In genomic region chr6:24666097-24666615, GRCh38 we compare ENCODE assay signal across 8 cellular contexts. TPM values are rescaled to one million over a fixed set of nuclear protein-coding genes. Genes with fewer than 3 reads are reported as not detected.
A peak's percentile ranks its signal among the peaks of the same experiment; 100 is the strongest.
DNase-seq lines count a peak whose midpoint lies in the region; ATAC-seq and TF ChIP-seq lines count a peak whose summit lies in the region.

No MANE protein-coding gene starts in this region.

- in situ Hi-C loops in transverse colon (cut with MboI; ENCODE audit: low pct_ligation_motif_present in 1 of 4, low pct_unique_long_range_greater_than_20kb in 1 of 4, low sequenced_read_pairs in 3 of 4), result no loop called here

- peak; percentile 39 for ATAC-seq in GM21515 (IDR thresholded peaks at IDR 0.05; ENCODE audit: unreplicated experiment)
- peak; percentile 31 for ATAC-seq in naive thymus-derived CD4-positive, alpha-beta T cell

- peak overlapping the region; percentile 92 for H3K9ac ChIP-seq in HUES48 (ENCODE audit: low read depth, low read length)

- WGBS in esophagus squamous epithelium, 2 donors, result 0% methylated on average over 14 to 21 of the region's 26 CpGs
- 0% methylated on average over 4 to 26 of the region's 26 CpGs for WGBS in transverse colon (ENCODE audit: low coverage in 1 of 2), 2 donors

- peak overlapping the region; percentile 95 for H3K4me3 Mint-ChIP-seq in activated CD4-positive, alpha-beta memory T cell treated with anti-CD3 and anti-CD28 coated beads for 36 hours
- H3K4me3 Mint-ChIP-seq in naive thymus-derived CD4-positive, alpha-beta T cell, result peak overlapping the region; percentile 93 to 100 (median 98)

- H3K4me1 ChIP-seq in HUES48 (ENCODE audit: control insufficient read depth, insufficient read depth, low read length) (peaks cover 10% of the 10 kb centered on the region; the same call in 1 of the 2 replicates), esophagus squamous epithelium (peaks cover 4 to 47% (median 19%) of the 10 kb centered on the region in 3 donors), transverse colon (peaks cover 7 to 57% (median 37%) of the 10 kb centered on the region in 4 donors)
- H3K4me1 ChIP-seq in naive thymus-derived CD4-positive, alpha-beta T cell (ENCODE audit: control insufficient read depth in 2 of 2, insufficient read depth in 2 of 2, low read length in 2 of 2), result peaks cover 19 to 27% of the 10 kb centered on the region in 2 donors

- TF ChIP-seq CTCF in esophagus squamous epithelium (IDR thresholded peaks at IDR 0.05), result no peak
- TF ChIP-seq CTCF in transverse colon (IDR thresholded peaks at IDR 0.05), result no peak

- H3K27ac ChIP-seq in HUES48 (ENCODE audit: low read depth, low read length), result peak overlapping the region; percentile 88
- peak overlapping the region; percentile 87 to 94 (median 91) for H3K27ac ChIP-seq in esophagus squamous epithelium
- peak overlapping the region; percentile 88 for H3K27ac ChIP-seq in naive thymus-derived CD4-positive, alpha-beta T cell (ENCODE audit: low read depth, low read length)
- peak overlapping the region; percentile 92 to 97 (median 94) for H3K27ac ChIP-seq in transverse colon

- peaks cover 58% of the 10 kb centered on the region for H3K4me1 Mint-ChIP-seq in activated CD4-positive, alpha-beta memory T cell treated with anti-CD3 and anti-CD28 coated beads for 36 hours (ENCODE audit: low read depth)
- H3K4me1 Mint-ChIP-seq in naive thymus-derived CD4-positive, alpha-beta T cell, result peaks cover 32 to 77% (median 74%) of the 10 kb centered on the region in 7 donors

- intact Hi-C loops in activated CD4-positive, alpha-beta memory T cell treated with anti-CD3 and anti-CD28 coated beads for 36 hours (cut with micrococcal nuclease), result loop anchor here (1.0 to 10.0 kb wide), 6 partner anchors 20 to 171 kb away; partner anchors contain the start of genes ALDH5A1, GMNN and KIAA0319
- intact Hi-C loops in esophagus squamous epithelium (cut with DNase I) (no loop called here), transverse colon (cut with DNase I; ENCODE audit: low total_unique reads) (no loop called here)
- intact Hi-C loops in naive thymus-derived CD4-positive, alpha-beta T cell (cut with micrococcal nuclease), result loop anchor here (1.0 to 5.0 kb wide), 8 partner anchors 11 to 1296 kb away; partner anchors contain the start of genes KIAA0319 (in 2 of the 2), ALDH5A1 (in 1 of the 2), GMNN (in 1 of the 2) and TRIM38 (in 1 of the 2)

- peaks cover 16% of the 10 kb centered on the region for H3K9me3 ChIP-seq in HUES48 (ENCODE audit: control insufficient read depth, insufficient read depth, low read length)
- H3K9me3 ChIP-seq in esophagus squamous epithelium, result no peaks in the 10 kb centered on the region
- no peaks in the 10 kb centered on the region for H3K9me3 ChIP-seq in naive thymus-derived CD4-positive, alpha-beta T cell (ENCODE audit: control insufficient read depth in 2 of 3, low read length in 3 of 3)
- H3K9me3 ChIP-seq in transverse colon, result peaks cover 5 to 8% of the 10 kb centered on the region in 2 donors

- CTCF ChIA-PET in activated CD4-positive, alpha-beta memory T cell treated with anti-CD3 and anti-CD28 coated beads for 36 hours (lab: Charles Lee), result interaction anchor here (1.0 to 2.9 kb wide), 7 partner anchors 20 to 306 kb away, joined by 3 to 17 read pairs (median 4); partner anchors contain the start of gene KIAA0319
- CTCF ChIA-PET in naive thymus-derived CD4-positive, alpha-beta T cell (lab: Charles Lee), result interaction anchor here (1.3 to 2.4 kb wide), 2 partner anchors 29 to 84 kb away, joined by 3 to 14 read pairs; no protein-coding TSS in a partner anchor

- DNase-seq in EH (ENCODE audit: low read depth) (peak; percentile 53), esophagus squamous epithelium (lab: John Stamatoyannopoulos, UW) (no peak), transverse colon (peak; percentile 56), HK-2 (ENCODE audit: unreplicated experiment) (no peak)
- DNase-seq in activated CD4-positive, alpha-beta memory T cell treated with anti-CD3 and anti-CD28 coated beads for 36 hours, result no peak
- DNase-seq in naive thymus-derived CD4-positive, alpha-beta T cell, result no peak

- peaks cover 32% of the 10 kb centered on the region for H3K36me3 ChIP-seq in HUES48 (ENCODE audit: control insufficient read depth, insufficient read depth, low read length)
- peaks cover 0 to 31% (median 0%) of the 10 kb centered on the region in 3 donors for H3K36me3 ChIP-seq in esophagus squamous epithelium
- peaks cover 0 to 29% (median 0%) of the 10 kb centered on the region in 3 experiments for H3K36me3 ChIP-seq in naive thymus-derived CD4-positive, alpha-beta T cell (ENCODE audit: control insufficient read depth in 2 of 3, insufficient read depth in 3 of 3, low read length in 3 of 3)
- H3K36me3 ChIP-seq in transverse colon, result no peaks in the 10 kb centered on the region

- H3K4me3 ChIP-seq in HUES48 (ENCODE audit: low read depth, low read length) (peak overlapping the region; percentile 94), esophagus squamous epithelium (peak overlapping the region; percentile 69 to 82 (median 74)), transverse colon (peak overlapping the region; percentile 50 to 89 (median 70))
- peak overlapping the region; percentile 91 for H3K4me3 ChIP-seq in naive thymus-derived CD4-positive, alpha-beta T cell (ENCODE audit: low read length)

- no peak for TF ChIP-seq EP300 in transverse colon (IDR thresholded peaks at IDR 0.05; ENCODE audit: low read depth)

- H3K27me3 ChIP-seq in HUES48 (ENCODE audit: control insufficient read depth, insufficient read depth, low read length) (no peaks in the 10 kb centered on the region), esophagus squamous epithelium (no peaks in the 10 kb centered on the region), transverse colon (no peaks in the 10 kb centered on the region)
- H3K27me3 ChIP-seq in naive thymus-derived CD4-positive, alpha-beta T cell (ENCODE audit: control insufficient read depth in 2 of 2, insufficient read depth in 2 of 2, low read length in 2 of 2), result no peaks in the 10 kb centered on the region

- peak overlapping the region; percentile 93 for H3K27ac Mint-ChIP-seq in activated CD4-positive, alpha-beta memory T cell treated with anti-CD3 and anti-CD28 coated beads for 36 hours
- peak overlapping the region; percentile 91 to 99 (median 98) for H3K27ac Mint-ChIP-seq in naive thymus-derived CD4-positive, alpha-beta T cell

- H3K27me3 Mint-ChIP-seq in activated CD4-positive, alpha-beta memory T cell treated with anti-CD3 and anti-CD28 coated beads for 36 hours, result no peaks in the 10 kb centered on the region
- no peaks in the 10 kb centered on the region for H3K27me3 Mint-ChIP-seq in naive thymus-derived CD4-positive, alpha-beta T cell

- TF ChIP-seq POLR2A in esophagus squamous epithelium (IDR thresholded peaks at IDR 0.05), result no peak
- no peak for TF ChIP-seq POLR2A in transverse colon (IDR thresholded peaks at IDR 0.05)

- H3K9me3 Mint-ChIP-seq in activated CD4-positive, alpha-beta memory T cell treated with anti-CD3 and anti-CD28 coated beads for 36 hours, result peaks cover 15% of the 10 kb centered on the region
- peaks cover 0 to 15% (median 5%) of the 10 kb centered on the region in 11 donors for H3K9me3 Mint-ChIP-seq in naive thymus-derived CD4-positive, alpha-beta T cell

- POLR2A ChIA-PET in activated CD4-positive, alpha-beta memory T cell treated with anti-CD3 and anti-CD28 coated beads for 36 hours (lab: Charles Lee), result interaction anchor here (0.6 to 1.7 kb wide), 6 partner anchors 20 to 473 kb away, joined by 3 to 8 read pairs (median 4); partner anchors contain the start of genes C6orf62 and KIAA0319
- POLR2A ChIA-PET in naive thymus-derived CD4-positive, alpha-beta T cell (lab: Charles Lee), result interaction anchor here (0.5 to 3.7 kb wide), 25 partner anchors 8 to 701 kb away, joined by 3 to 39 read pairs (median 4); partner anchors contain the start of genes ALDH5A1, C6orf62, GMNN and KIAA0319

- peaks cover 58% of the 10 kb centered on the region for H3K36me3 Mint-ChIP-seq in activated CD4-positive, alpha-beta memory T cell treated with anti-CD3 and anti-CD28 coated beads for 36 hours
- H3K36me3 Mint-ChIP-seq in naive thymus-derived CD4-positive, alpha-beta T cell, result peaks cover 0 to 39% (median 29%) of the 10 kb centered on the region in 5 donors

RNA-seq across cellular contexts. Expression of gene TDP2, which starts 0.5 kb away (rescaled TPM):
- total RNA-seq in activated CD4-positive, alpha-beta memory T cell treated with anti-CD3 and anti-CD28 coated beads for 36 hours, result 10 to 100 TPM; 47.5 to 48.6 TPM
- total RNA-seq in esophagus squamous epithelium, result 10 to 100 TPM; 12.2 to 31.9 (median 19.7) TPM
- 10 to 100 TPM; 38.6 to 69.7 (median 48.2) TPM for total RNA-seq in naive thymus-derived CD4-positive, alpha-beta T cell
- 10 to 100 TPM; 36.8 to 50.3 TPM for polyA plus RNA-seq in naive thymus-derived CD4-positive, alpha-beta T cell
- 100 to 1,000 TPM in 3 of 4 donors, 10 to 100 TPM in 1; 48.4 to 292 (median 151) TPM for total RNA-seq in transverse colon

RNA-seq across cellular contexts. Expression of gene ACOT13, which starts 0.7 kb away (rescaled TPM):
- total RNA-seq in activated CD4-positive, alpha-beta memory T cell treated with anti-CD3 and anti-CD28 coated beads for 36 hours, result 10 to 100 TPM; 33.7 to 35.9 TPM
- total RNA-seq in esophagus squamous epithelium (1 to 10 TPM; 2.5 to 6.1 (median 3.6) TPM), transverse colon (10 to 100 TPM in 2 of 4 donors, 1 to 10 TPM in 2; 5.6 to 16.8 (median 11.2) TPM)
- 10 to 100 TPM in 3 of 5 experiments, 1 to 10 TPM in 2; 4.0 to 20.0 (median 12.5) TPM for total RNA-seq in naive thymus-derived CD4-positive, alpha-beta T cell
- polyA plus RNA-seq in naive thymus-derived CD4-positive, alpha-beta T cell, result 10 to 100 TPM; 12.9 to 13.5 TPM

RNA-seq across cellular contexts. Expression of gene KIAA0319, which starts 20.2 kb away (rescaled TPM):
- under 1 TPM; 0.14 to 0.19 TPM for total RNA-seq in activated CD4-positive, alpha-beta memory T cell treated with anti-CD3 and anti-CD28 coated beads for 36 hours
- total RNA-seq in esophagus squamous epithelium, result under 1 TPM in 2 of 4 donors, not detected in 2; under 0.01 to 0.04 TPM
- total RNA-seq in naive thymus-derived CD4-positive, alpha-beta T cell, result under 1 TPM in 1 of 5 experiments, not detected in 4; 0.05 TPM
- polyA plus RNA-seq in naive thymus-derived CD4-positive, alpha-beta T cell, result under 1 TPM in 1 of 2 donors, not detected in 1; 0.03 TPM
- 1 to 10 TPM in 1 of 4 donors, under 1 TPM in 3; 0.37 to 2.6 (median 0.67) TPM for total RNA-seq in transverse colon

RNA-seq across cellular contexts. Expression of gene C6orf62, which starts 52.8 kb away (rescaled TPM):
- 100 to 1,000 TPM; 130 to 134 TPM for total RNA-seq in activated CD4-positive, alpha-beta memory T cell treated with anti-CD3 and anti-CD28 coated beads for 36 hours
- 10 to 100 TPM; 38.5 to 82.9 (median 54.8) TPM for total RNA-seq in esophagus squamous epithelium
- total RNA-seq in naive thymus-derived CD4-positive, alpha-beta T cell, result 100 to 1,000 TPM; 115 to 162 (median 135) TPM
- polyA plus RNA-seq in naive thymus-derived CD4-positive, alpha-beta T cell, result 100 to 1,000 TPM; 102 to 130 TPM
- total RNA-seq in transverse colon, result 10 to 100 TPM; 29.9 to 64.3 (median 40.9) TPM

Comparison
In these comparisons a context has a peak if more than half of its experiments do, and no peak if none do; other contexts are left out.
1. DNase-seq: peak in EH (single experiment) and transverse colon (single experiment); none in activated CD4-positive, alpha-beta memory T cell treated with anti-CD3 and anti-CD28 coated beads for 36 hours (single experiment), esophagus squamous epithelium (single experiment), naive thymus-derived CD4-positive, alpha-beta T cell (0 of 9) and HK-2 (single experiment).
2. intact Hi-C loops: an anchor here in activated CD4-positive, alpha-beta memory T cell treated with anti-CD3 and anti-CD28 coated beads for 36 hours (1.0 to 10.0 kb wide) and naive thymus-derived CD4-positive, alpha-beta T cell (1.0 to 5.0 kb wide); none called in esophagus squamous epithelium and transverse colon.
3. Peak in every context shown above with its lines, with median percentiles within 50 percentile points of each other: H3K27ac ChIP-seq and H3K4me3 ChIP-seq.